Comparison of ENCODE assay signal across 11 cellular contexts in the genomic region with DNA sequence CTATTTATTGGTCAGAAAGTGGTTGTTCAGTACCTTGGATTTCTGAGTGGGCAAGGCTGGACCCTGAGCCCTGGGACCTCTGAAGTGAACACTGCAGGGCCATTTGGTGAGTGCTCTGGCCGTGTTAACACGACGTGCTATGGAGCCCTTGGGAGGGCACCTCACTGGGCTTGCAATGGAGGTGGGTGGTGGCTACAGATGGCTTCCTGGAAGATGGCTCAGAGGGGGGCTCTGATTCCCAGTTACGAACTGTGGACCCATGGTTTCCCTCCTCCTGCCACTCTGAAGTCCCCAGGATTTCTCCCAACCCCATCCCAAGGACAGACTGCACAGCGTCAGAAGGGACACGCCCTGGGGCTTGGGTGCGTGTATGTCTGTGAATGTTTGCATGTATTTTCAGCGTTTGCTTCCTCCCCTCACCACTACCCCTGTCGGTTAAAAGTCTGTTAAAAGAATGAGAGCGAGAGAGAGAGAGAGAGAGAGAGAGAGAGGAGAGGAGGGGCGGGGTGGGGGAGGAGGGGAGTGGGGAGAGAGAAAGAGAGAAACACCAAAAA. TPM values are rescaled to one million over a fixed set of nuclear protein-coding genes. Genes with fewer than 3 reads are reported as not detected.
DNase-seq lines count a peak whose midpoint lies in the region; ATAC-seq and TF ChIP-seq lines count a peak whose summit lies in the region.
"Had no signal": no experiment of that assay in that cellular context is flagged by ENCODE, and none has a peak within 500 bp of the region (broad histone marks: within the 10 kb centered on the region; RNA-seq: fewer than 3 reads in every experiment).

No MANE protein-coding gene starts in this region.

- H3K27ac Mint-ChIP-seq in activated CD4-positive, alpha-beta T cell treated with anti-CD3 and anti-CD28 coated beads, Interleukin-2, amount 10 ng/mL, durations not matched to agents 7 days and 5 days, result peak overlapping the region; percentile 98
- peak overlapping the region; percentile 98 for H3K27ac Mint-ChIP-seq in T-helper 1 cell treated with Interleukin-12 subunit alpha and Interleukin-12 subunit beta and Interleukin-4 antibody, amounts not matched to agents 30 μg/mL and 1 μg/mL, for 36 hours

- peak; percentile 66 for DNase-seq in activated CD4-positive, alpha-beta T cell treated with anti-CD3 and anti-CD28 coated beads, Interleukin-2, amount 10 ng/mL, durations not matched to agents 7 days and 5 days
- DNase-seq in activated CD4-positive, alpha-beta T cell treated with anti-CD3 and anti-CD28 coated beads for 1 hour, result no peak
- no peak for DNase-seq in spleen
- no peak for DNase-seq in midbrain (lab: John Stamatoyannopoulos, UW)
- DNase-seq in NCI-H1417 treated with DMSO at 0.1 percent for 48 hours (lab: John Stamatoyannopoulos, UW), result no peak
- DNase-seq in Right ventricle myocardium inferior (ENCODE audit: missing footprints), result no peak
- DNase-seq: NCI-H1092 had no signal

- no peaks in the 10 kb centered on the region for H3K27me3 ChIP-seq in spleen (replicated peaks in 1 of 7)

- peak in 2 of 11 experiments; percentile 10 to 47 for TF ChIP-seq CTCF in spleen (IDR thresholded peaks at IDR 0.05 in 8 of 11, conservative IDR thresholded peaks at IDR 0.05 in 3 of 11)

- peaks cover 3% of the 10 kb centered on the region for H3K9me3 Mint-ChIP-seq in activated CD4-positive, alpha-beta T cell treated with anti-CD3 and anti-CD28 coated beads, Interleukin-2, amount 10 ng/mL, durations not matched to agents 7 days and 5 days
- H3K9me3 Mint-ChIP-seq in T-helper 1 cell treated with Interleukin-12 subunit alpha and Interleukin-12 subunit beta and Interleukin-4 antibody, amounts not matched to agents 30 μg/mL and 1 μg/mL, for 36 hours, result no peaks in the 10 kb centered on the region

- no peaks in the 10 kb centered on the region for H3K36me3 ChIP-seq in spleen

- H3K4me1 ChIP-seq in spleen, result peaks cover 3 to 90% (median 37%) of the 10 kb centered on the region in 6 donors

- peaks cover 74% of the 10 kb centered on the region for H3K4me1 Mint-ChIP-seq in activated CD4-positive, alpha-beta T cell treated with anti-CD3 and anti-CD28 coated beads, Interleukin-2, amount 10 ng/mL, durations not matched to agents 7 days and 5 days
- H3K4me1 Mint-ChIP-seq in T-helper 1 cell treated with Interleukin-12 subunit alpha and Interleukin-12 subunit beta and Interleukin-4 antibody, amounts not matched to agents 30 μg/mL and 1 μg/mL, for 36 hours (ENCODE audit: low read depth), result peaks cover 71% of the 10 kb centered on the region

- TF ChIP-seq POLR2A in spleen (IDR thresholded peaks at IDR 0.05), result peak in 1 of 3 donors; percentile 25

- H3K27ac ChIP-seq in spleen, result peak overlapping the region; percentile 58 to 94 (median 86)

- intact Hi-C loops in spleen (cut with DNase I; ENCODE audit: low total_unique reads), result no loop called here
- intact Hi-C loops in Right ventricle myocardium inferior (cut with DNase I), result no loop called here

- H3K9me3 ChIP-seq in spleen, result no peaks in the 10 kb centered on the region

- peaks cover 22% of the 10 kb centered on the region for H3K36me3 Mint-ChIP-seq in activated CD4-positive, alpha-beta T cell treated with anti-CD3 and anti-CD28 coated beads, Interleukin-2, amount 10 ng/mL, durations not matched to agents 7 days and 5 days (ENCODE audit: low read depth)
- H3K36me3 Mint-ChIP-seq in T-helper 1 cell treated with Interleukin-12 subunit alpha and Interleukin-12 subunit beta and Interleukin-4 antibody, amounts not matched to agents 30 μg/mL and 1 μg/mL, for 36 hours (ENCODE audit: low read depth), result peaks cover 14% of the 10 kb centered on the region

- ATAC-seq in HG02884 (IDR thresholded peaks at IDR 0.05; ENCODE audit: unreplicated experiment), result peak; percentile 29
- no peak for ATAC-seq in Right ventricle myocardium inferior

- no peaks in the 10 kb centered on the region for H3K27me3 Mint-ChIP-seq in activated CD4-positive, alpha-beta T cell treated with anti-CD3 and anti-CD28 coated beads, Interleukin-2, amount 10 ng/mL, durations not matched to agents 7 days and 5 days
- no peaks in the 10 kb centered on the region for H3K27me3 Mint-ChIP-seq in T-helper 1 cell treated with Interleukin-12 subunit alpha and Interleukin-12 subunit beta and Interleukin-4 antibody, amounts not matched to agents 30 μg/mL and 1 μg/mL, for 36 hours (ENCODE audit: low read depth)

- POLR2A ChIA-PET in activated CD4-positive, alpha-beta T cell treated with anti-CD3 and anti-CD28 coated beads, Interleukin-2, amount 10 ng/mL, durations not matched to agents 7 days and 5 days (lab: Charles Lee), result no interaction called here

- H3K4me3 Mint-ChIP-seq in activated CD4-positive, alpha-beta T cell treated with anti-CD3 and anti-CD28 coated beads, Interleukin-2, amount 10 ng/mL, durations not matched to agents 7 days and 5 days, result peak overlapping the region; percentile 94
- H3K4me3 Mint-ChIP-seq in T-helper 1 cell treated with Interleukin-12 subunit alpha and Interleukin-12 subunit beta and Interleukin-4 antibody, amounts not matched to agents 30 μg/mL and 1 μg/mL, for 36 hours, result peak overlapping the region; percentile 79

- peak overlapping the region in 7 of 8 donors; percentile 1 to 79 (median 46) for H3K4me3 ChIP-seq in spleen

- WGBS in spleen, 5 donors, result 21 to 38% (median 32%) methylated on average over 10 to 11 of the region's 11 CpGs

- CTCF ChIA-PET in activated CD4-positive, alpha-beta T cell treated with anti-CD3 and anti-CD28 coated beads, Interleukin-2, amount 10 ng/mL, durations not matched to agents 7 days and 5 days (lab: Charles Lee), result interaction anchor here (0.6 to 2.0 kb wide), 6 partner anchors 9 to 91 kb away, joined by 3 to 6 read pairs (median 3); no protein-coding TSS in a partner anchor

RNA-seq across cellular contexts. Expression of a gene that starts 3.7 kb away (rescaled TPM):
- total RNA-seq in activated CD4-positive, alpha-beta T cell treated with anti-CD3 and anti-CD28 coated beads, Interleukin-2, amount 10 ng/mL, durations not matched to agents 7 days and 5 days, result 100 to 1,000 TPM; 134 to 137 TPM
- total RNA-seq in spleen, result 100 to 1,000 TPM in 1 of 7 donors, 10 to 100 TPM in 6; 51.4 to 100 (median 72.0) TPM
- 100 to 1,000 TPM in 1 of 3 donors, 10 to 100 TPM in 2; 70.3 to 112 (median 76.6) TPM for polyA plus RNA-seq in spleen
- total RNA-seq in Right ventricle myocardium inferior, result 0.54 TPM
- total RNA-seq: lung microvascular endothelial cell had no signal
- polyA plus RNA-seq: AG04450 had no signal

Comparison
In these comparisons a context has a peak if more than half of its experiments do, and no peak if none do; other contexts are left out.
1. RNA of a gene that starts 3.7 kb away (total RNA-seq): 134 to 137 TPM in activated CD4-positive, alpha-beta T cell treated with anti-CD3 and anti-CD28 coated beads, Interleukin-2, amount 10 ng/mL, durations not matched to agents 7 days and 5 days and 51.4 to 100 TPM in spleen; 0.54 TPM in Right ventricle myocardium inferior (single experiment); every median in the first group is over 10 times any median in the second.